8 cellular contexts compared by ENCODE assay signal in genomic region chr5:71586052-71586940, GRCh38. TPM values are rescaled to one million over a fixed set of nuclear protein-coding genes. Genes with fewer than 3 reads are reported as not detected.
DNase-seq lines count a peak whose midpoint lies in the region; ATAC-seq and TF ChIP-seq lines count a peak whose summit lies in the region.

No MANE protein-coding gene starts in this region.

- peaks cover 40% of the 10 kb centered on the region for H3K79me2 ChIP-seq in Loucy (ENCODE audit: insufficient read depth, low read length)

- peaks cover 20% of the 10 kb centered on the region for H4K20me1 ChIP-seq in Loucy (ENCODE audit: insufficient read depth, low read length, poor library complexity, severe bottlenecking)

- H3K4me1 Mint-ChIP-seq in stimulated activated naive CD8-positive, alpha-beta T cell treated with anti-CD3 and anti-CD28 coated beads, Interleukin-15, amount 100 ng/mL, for 72 hours, result peaks cover 34% of the 10 kb centered on the region

- H3K27me3 Mint-ChIP-seq in stimulated activated naive CD8-positive, alpha-beta T cell treated with anti-CD3 and anti-CD28 coated beads, Interleukin-15, amount 100 ng/mL, for 72 hours, result no peaks in the 10 kb centered on the region

- peak; percentile 4 for DNase-seq in stimulated activated CD4-positive, alpha-beta T cell treated with anti-CD3 and anti-CD28 coated beads, Interleukin-1b, Interleukin-23, amount 100 ng/mL, for 48 hours
- DNase-seq in stimulated activated CD4-positive, alpha-beta T cell treated with anti-CD3 and anti-CD28 coated beads, Interleukin-4, amount 100 ng/mL, for 24 hours, result no peak
- no peak for DNase-seq in activated naive CD4-positive, alpha-beta T cell treated with anti-CD3 and anti-CD28 coated beads, Interleukin-2, amount 50 U/mL, for 72 hours (ENCODE audit: low spot score in 2 of 2)
- DNase-seq in stimulated activated naive CD8-positive, alpha-beta T cell treated with anti-CD3 and anti-CD28 coated beads, Interleukin-15, amount 100 ng/mL, for 72 hours, result peak in 1 of 2 donors; percentile 33
- no peak for DNase-seq in GM19240 (ENCODE audit: insufficient read length, low spot score)
- DNase-seq in activated CD4-positive, alpha-beta T cell treated with anti-CD3 and anti-CD28 coated beads, Interleukin-2, amount 50 U/mL, for 1 hour, result no peak

- peak overlapping the region; percentile 93 to 99 for H3K4me3 Mint-ChIP-seq in stimulated activated naive CD8-positive, alpha-beta T cell treated with anti-CD3 and anti-CD28 coated beads, Interleukin-15, amount 100 ng/mL, for 72 hours

- H3K4me2 ChIP-seq in Loucy (ENCODE audit: low read depth, low read length, poor library complexity, severe bottlenecking), result peak overlapping the region; percentile 77

- peaks cover 0 to 5% of the 10 kb centered on the region in 2 donors for H3K9me3 Mint-ChIP-seq in activated naive CD4-positive, alpha-beta T cell treated with anti-CD3 and anti-CD28 coated beads, Interleukin-2, amount 50 U/mL, for 72 hours
- H3K9me3 Mint-ChIP-seq in stimulated activated naive CD8-positive, alpha-beta T cell treated with anti-CD3 and anti-CD28 coated beads, Interleukin-15, amount 100 ng/mL, for 72 hours, result no peaks in the 10 kb centered on the region

- peaks cover 8 to 16% of the 10 kb centered on the region in 2 donors for H3K36me3 Mint-ChIP-seq in activated naive CD4-positive, alpha-beta T cell treated with anti-CD3 and anti-CD28 coated beads, Interleukin-2, amount 50 U/mL, for 72 hours

- H2AFZ ChIP-seq in Loucy (ENCODE audit: low read length), result peak overlapping the region; percentile 81

- H3K27ac Mint-ChIP-seq in activated naive CD4-positive, alpha-beta T cell treated with anti-CD3 and anti-CD28 coated beads, Interleukin-2, amount 50 U/mL, for 72 hours, result peak overlapping the region; percentile 93 to 98
- peak overlapping the region; percentile 99 to 100 for H3K27ac Mint-ChIP-seq in stimulated activated naive CD8-positive, alpha-beta T cell treated with anti-CD3 and anti-CD28 coated beads, Interleukin-15, amount 100 ng/mL, for 72 hours

- H3K4me1 ChIP-seq in Loucy (ENCODE audit: insufficient read depth, low read length, poor library complexity, severe bottlenecking), result peaks cover 36% of the 10 kb centered on the region

- H3K4me3 ChIP-seq in Loucy (ENCODE audit: low read length, poor library complexity, severe bottlenecking) (peak overlapping the region; percentile 82), iPS-18c (ENCODE audit: insufficient read depth, low read depth, low read length) (peak overlapping the region; percentile 44)

- H3K9me2 ChIP-seq in Loucy (replicated peaks; ENCODE audit: low read depth, low read length), result no peaks in the 10 kb centered on the region

- H3K9ac ChIP-seq in Loucy (ENCODE audit: low read depth, low read length, poor library complexity, severe bottlenecking), result peak overlapping the region; percentile 84

- no peak for TF ChIP-seq CTCF in Loucy (conservative IDR thresholded peaks at IDR 0.05; ENCODE audit: low read length)

- no peaks in the 10 kb centered on the region for H3K27me3 ChIP-seq in Loucy (ENCODE audit: insufficient read depth, low read length, poor library complexity, severe bottlenecking)

- H3K36me3 ChIP-seq in Loucy (ENCODE audit: insufficient read depth, low read length), result no peaks in the 10 kb centered on the region

- no peaks in the 10 kb centered on the region for H3F3A ChIP-seq in Loucy (ENCODE audit: low read depth)

- ATAC-seq in activated naive CD4-positive, alpha-beta T cell treated with anti-CD3 and anti-CD28 coated beads, Interleukin-2, amount 50 U/mL, for 72 hours, result peak in 1 of 2 donors; percentile 0
- peak; percentile 26 for ATAC-seq in stimulated activated naive CD8-positive, alpha-beta T cell treated with anti-CD3 and anti-CD28 coated beads, Interleukin-15, amount 100 ng/mL, for 72 hours

- H3K9me3 ChIP-seq in Loucy (ENCODE audit: insufficient read depth, low read depth, low read length) (no peaks in the 10 kb centered on the region), iPS-18c (ENCODE audit: control insufficient read depth, insufficient read depth, low read length) (no peaks in the 10 kb centered on the region)

RNA-seq across cellular contexts. Expression of gene MCCC2, which starts 0.8 kb away (rescaled TPM):
- total RNA-seq in activated naive CD4-positive, alpha-beta T cell treated with anti-CD3 and anti-CD28 coated beads, Interleukin-2, amount 50 U/mL, for 72 hours, result 10 to 100 TPM; 55.0 to 57.6 TPM
